3 cellular contexts compared by ENCODE assay signal in the genomic region with DNA sequence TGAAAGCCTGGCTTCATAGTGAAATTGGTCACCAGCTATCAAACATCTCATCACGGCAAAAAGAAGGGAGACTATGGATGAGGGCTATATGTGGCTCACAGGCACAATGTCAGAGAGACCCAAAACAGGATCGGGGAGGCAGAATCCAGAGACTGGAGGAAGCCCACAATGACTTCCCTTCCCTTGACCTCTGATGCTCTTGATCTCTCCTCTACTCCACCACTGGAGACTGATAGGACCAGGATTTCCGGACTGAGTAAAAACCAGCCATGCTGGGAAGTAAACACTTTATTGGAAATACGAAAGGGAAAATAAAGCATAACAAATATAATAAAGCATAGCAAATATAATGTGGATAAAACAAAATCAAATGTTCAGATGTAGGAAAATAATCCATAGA.
A peak's percentile ranks its signal among the peaks of the same experiment; 100 is the strongest.
TF ChIP-seq lines count a peak whose summit lies in the region.

No MANE protein-coding gene starts in this region.

TF ChIP-seq in liver, 16 proteins besides CTCF, POLR2A, EP300 and RAD21:
- TF ChIP-seq GABPA (IDR thresholded peaks at IDR 0.05 in 1 of 2, conservative IDR thresholded peaks at IDR 0.05 in 1 of 2) (no peak), FOXA1 (IDR thresholded peaks at IDR 0.05) (no peak), NR2F2 (IDR thresholded peaks at IDR 0.05) (peak; percentile 81), RXRA (IDR thresholded peaks at IDR 0.05) (peak in 1 of 2 donors; percentile 6), HNF4G (IDR thresholded peaks at IDR 0.05) (no peak), FOXA2 (IDR thresholded peaks at IDR 0.05) (no peak), TAF1 (conservative IDR thresholded peaks at IDR 0.05) (no peak)
TF ChIP-seq in liver: peak in this region for 2.

TF ChIP-seq in HepG2, 621 proteins besides CTCF, POLR2A, EP300 and RAD21:
- TF ChIP-seq ZNF30 (CRISPR knock-in tag; IDR thresholded peaks at IDR 0.05), result no peak
- TF ChIP-seq, protein P1, sequence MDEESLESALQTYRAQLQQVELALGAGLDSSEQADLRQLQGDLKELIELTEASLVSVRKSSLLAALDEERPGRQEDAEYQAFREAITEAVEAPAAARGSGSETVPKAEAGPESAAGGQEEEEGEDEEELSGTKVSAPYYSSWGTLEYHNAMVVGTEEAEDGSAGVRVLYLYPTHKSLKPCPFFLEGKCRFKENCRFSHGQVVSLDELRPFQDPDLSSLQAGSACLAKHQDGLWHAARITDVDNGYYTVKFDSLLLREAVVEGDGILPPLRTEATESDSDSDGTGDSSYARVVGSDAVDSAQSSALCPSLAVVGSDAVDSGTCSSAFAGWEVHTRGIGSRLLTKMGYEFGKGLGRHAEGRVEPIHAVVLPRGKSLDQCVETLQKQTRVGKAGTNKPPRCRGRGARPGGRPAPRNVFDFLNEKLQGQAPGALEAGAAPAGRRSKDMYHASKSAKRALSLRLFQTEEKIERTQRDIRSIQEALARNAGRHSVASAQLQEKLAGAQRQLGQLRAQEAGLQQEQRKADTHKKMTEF (CRISPR knock-in tag; IDR thresholded peaks at IDR 0.05), result no peak
- no peak for TF ChIP-seq BRCA1 (CRISPR knock-in tag; IDR thresholded peaks at IDR 0.05)
- no peak for TF ChIP-seq MTA3 (CRISPR knock-in tag; IDR thresholded peaks at IDR 0.05)
- no peak for TF ChIP-seq ZNF737 (CRISPR knock-in tag; IDR thresholded peaks at IDR 0.05; ENCODE audit: borderline replicate concordance)
- TF ChIP-seq SIX4 (CRISPR knock-in tag; IDR thresholded peaks at IDR 0.05), result no peak
- no peak for TF ChIP-seq ZNF841 (CRISPR knock-in tag; IDR thresholded peaks at IDR 0.05; ENCODE audit: borderline replicate concordance)
- no peak for TF ChIP-seq TEAD2 (CRISPR knock-in tag; IDR thresholded peaks at IDR 0.05)
- no peak for TF ChIP-seq ZNF101 (CRISPR knock-in tag; IDR thresholded peaks at IDR 0.05; ENCODE audit: borderline replicate concordance, low read depth)
- TF ChIP-seq RFX3 (CRISPR knock-in tag; IDR thresholded peaks at IDR 0.05), result no peak
- TF ChIP-seq ZSCAN30 (CRISPR knock-in tag; IDR thresholded peaks at IDR 0.05), result no peak
- TF ChIP-seq ZFP62 (CRISPR knock-in tag; IDR thresholded peaks at IDR 0.05), result no peak
- no peak for TF ChIP-seq NFIB (CRISPR knock-in tag; IDR thresholded peaks at IDR 0.05; ENCODE audit: borderline replicate concordance)
- no peak for TF ChIP-seq ZSCAN12 (CRISPR knock-in tag; IDR thresholded peaks at IDR 0.05)
- TF ChIP-seq, protein P2, sequence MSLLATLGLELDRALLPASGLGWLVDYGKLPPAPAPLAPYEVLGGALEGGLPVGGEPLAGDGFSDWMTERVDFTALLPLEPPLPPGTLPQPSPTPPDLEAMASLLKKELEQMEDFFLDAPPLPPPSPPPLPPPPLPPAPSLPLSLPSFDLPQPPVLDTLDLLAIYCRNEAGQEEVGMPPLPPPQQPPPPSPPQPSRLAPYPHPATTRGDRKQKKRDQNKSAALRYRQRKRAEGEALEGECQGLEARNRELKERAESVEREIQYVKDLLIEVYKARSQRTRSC (CRISPR knock-in tag; IDR thresholded peaks at IDR 0.05; ENCODE audit: low read depth), result no peak
- no peak for TF ChIP-seq KLF6 (CRISPR knock-in tag; IDR thresholded peaks at IDR 0.05)
- TF ChIP-seq DNMT1 (CRISPR knock-in tag; IDR thresholded peaks at IDR 0.05), result no peak
- TF ChIP-seq SSRP1 (CRISPR knock-in tag; IDR thresholded peaks at IDR 0.05), result no peak
- TF ChIP-seq TBX2 (CRISPR knock-in tag; IDR thresholded peaks at IDR 0.05; ENCODE audit: borderline replicate concordance), result no peak
- TF ChIP-seq, protein P3, sequence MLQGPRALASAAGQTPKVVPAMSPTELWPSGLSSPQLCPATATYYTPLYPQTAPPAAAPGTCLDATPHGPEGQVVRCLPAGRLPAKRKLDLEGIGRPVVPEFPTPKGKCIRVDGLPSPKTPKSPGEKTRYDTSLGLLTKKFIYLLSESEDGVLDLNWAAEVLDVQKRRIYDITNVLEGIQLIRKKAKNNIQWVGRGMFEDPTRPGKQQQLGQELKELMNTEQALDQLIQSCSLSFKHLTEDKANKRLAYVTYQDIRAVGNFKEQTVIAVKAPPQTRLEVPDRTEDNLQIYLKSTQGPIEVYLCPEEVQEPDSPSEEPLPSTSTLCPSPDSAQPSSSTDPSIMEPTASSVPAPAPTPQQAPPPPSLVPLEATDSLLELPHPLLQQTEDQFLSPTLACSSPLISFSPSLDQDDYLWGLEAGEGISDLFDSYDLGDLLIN (CRISPR knock-in tag; IDR thresholded peaks at IDR 0.05; ENCODE audit: borderline replicate concordance), result no peak

TF ChIP-seq in IMR-90, 13 proteins besides CTCF, POLR2A, EP300 and RAD21:
- TF ChIP-seq BHLHE40 (IDR thresholded peaks at IDR 0.05; ENCODE audit: low read depth, low read length) (no peak), CHD1 (IDR thresholded peaks at IDR 0.05; ENCODE audit: low read depth, low read length) (no peak), SMC3 (IDR thresholded peaks at IDR 0.05; ENCODE audit: low read depth, low read length) (no peak), CEBPB (IDR thresholded peaks at IDR 0.05; ENCODE audit: low read depth, low read length) (no peak), NFE2L2 (IDR thresholded peaks at IDR 0.05; ENCODE audit: low read depth, low read length) (no peak), MXI1 (IDR thresholded peaks at IDR 0.05; ENCODE audit: borderline replicate concordance, low read depth, low read length) (no peak), MAZ (IDR thresholded peaks at IDR 0.05; ENCODE audit: borderline replicate concordance, low read depth, low read length) (no peak)
